In the genomic region with DNA sequence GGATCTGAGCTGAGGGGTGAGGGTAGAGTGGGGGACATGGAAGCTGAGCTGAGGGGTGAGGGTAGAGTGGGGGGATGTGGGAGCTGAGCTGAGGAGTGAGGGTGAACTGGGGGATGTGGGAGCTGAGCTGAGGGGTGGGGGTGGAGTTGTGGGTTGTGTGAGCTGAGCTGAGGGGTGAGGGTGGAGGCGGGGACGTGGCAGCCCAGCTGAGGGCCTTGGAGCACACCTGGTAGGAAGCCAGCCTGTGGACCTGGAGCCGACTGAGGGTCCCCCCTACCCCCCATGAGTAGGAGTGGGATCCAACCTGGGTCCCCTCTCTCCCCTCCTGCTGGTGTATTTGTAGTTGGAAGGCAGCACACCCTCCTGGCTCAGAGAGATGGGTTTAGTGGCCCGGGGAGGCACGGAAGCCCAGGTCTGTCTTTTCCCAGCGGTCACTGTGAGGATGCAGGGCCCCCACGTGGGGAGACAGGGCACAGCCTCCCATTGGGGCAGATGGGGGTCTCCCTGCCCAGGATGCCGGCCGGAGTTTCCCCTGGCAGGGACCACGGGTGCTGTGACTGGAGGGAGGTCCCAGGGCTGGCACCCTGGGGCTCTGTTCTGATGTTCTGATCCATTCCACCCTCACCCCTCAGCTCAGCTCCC, we compare ENCODE assay signal across 25 cellular contexts. TPM values are rescaled to one million over a fixed set of nuclear protein-coding genes. Genes with fewer than 3 reads are reported as not detected.
DNase-seq lines count a peak whose midpoint lies in the region; ATAC-seq, FAIRE-seq and TF ChIP-seq lines count a peak whose summit lies in the region.
"Had no signal": no experiment of that assay in that cellular context is flagged by ENCODE, and none has a peak within 500 bp of the region (broad histone marks: within the 10 kb centered on the region; RNA-seq: fewer than 3 reads in every experiment).

No MANE protein-coding gene starts in this region.

- H3K9ac ChIP-seq in K562 (ENCODE audit: insufficient read depth in 1 of 2, low read depth in 2 of 2, low read length in 2 of 2) (0 out of 4 replicates have a peak overlapping the region, but pooled peaks of 1 of the 2 experiments have one; percentile 65), kidney (ENCODE audit: low read length in 2 of 2) (no peak overlapping the region)

- H3K27ac ChIP-seq in K562 (ENCODE audit: extremely low read depth, low read depth, low read length) (no peak overlapping the region), kidney (ENCODE audit: low read depth in 2 of 2, low read length in 2 of 2) (no peak overlapping the region), sigmoid colon (no peak overlapping the region)
- H3K27ac ChIP-seq: pancreas, SJCRH30, thoracic aorta had no signal

- no peaks in the 10 kb centered on the region for H3K36me3 ChIP-seq in K562 (ENCODE audit: control insufficient read depth, insufficient read depth, low read length)
- H3K36me3 ChIP-seq in kidney (ENCODE audit: control insufficient read depth in 1 of 2, insufficient read depth in 2 of 2, low read length in 2 of 2), result no peaks in the 10 kb centered on the region
- no peaks in the 10 kb centered on the region for H3K36me3 ChIP-seq in sigmoid colon
- H3K36me3 ChIP-seq: pancreas, SJCRH30, thoracic aorta had no signal

- ATAC-seq in K562, result peak; percentile 19; the same call in 1 of the 3 replicates
- no peak for ATAC-seq in activated CD8-positive, alpha-beta T cell treated with anti-CD3 and anti-CD28 coated beads, Interleukin-2, amount 10 ng/mL, durations not matched to agents 7 days and 5 days
- ATAC-seq in GM18520 (IDR thresholded peaks at IDR 0.05; ENCODE audit: unreplicated experiment), result no peak
- ATAC-seq: activated naive CD8-positive, alpha-beta T cell treated with anti-CD3 and anti-CD28 coated beads, Interleukin-2, amount 50 U/mL, for 24 hours; pancreas had no signal

- WGBS in K562 (ENCODE audit: insufficient coverage, low coverage, missing lambda C conversion rate), result 68% methylated on average over 4 of the region's 10 CpGs
- 73 to 80% methylated on average over 10 of the region's 10 CpGs for WGBS in sigmoid colon, 2 donors

- H3K36me3 Mint-ChIP-seq in activated CD8-positive, alpha-beta T cell treated with anti-CD3 and anti-CD28 coated beads, Interleukin-2, amount 10 ng/mL, durations not matched to agents 7 days and 5 days (ENCODE audit: low read depth), result peaks cover 3% of the 10 kb centered on the region
- H3K36me3 Mint-ChIP-seq: natural killer cell had no signal

- H3K4me1 ChIP-seq in K562 (replicated peaks in 1 of 2; ENCODE audit: control insufficient read depth in 2 of 2, insufficient read depth in 2 of 2, low read length in 2 of 2), result peaks cover 23 to 66% of the 10 kb centered on the region in 2 experiments
- H3K4me1 ChIP-seq in kidney (ENCODE audit: control insufficient read depth in 1 of 2, insufficient read depth in 1 of 2, low read depth in 1 of 2, low read length in 2 of 2), result no peaks in the 10 kb centered on the region
- H3K4me1 ChIP-seq in sigmoid colon, result no peaks in the 10 kb centered on the region
- H3K4me1 ChIP-seq: pancreas had no signal

- TF ChIP-seq EP300 in K562 (IDR thresholded peaks at IDR 0.05; ENCODE audit: low read length), result no peak
- no peak for TF ChIP-seq EP300 in sigmoid colon (IDR thresholded peaks at IDR 0.05)

- TF ChIP-seq POLR2A in K562 (conservative IDR thresholded peaks at IDR 0.05) (no peak), sigmoid colon (IDR thresholded peaks at IDR 0.05) (no peak)

- peaks cover 4% of the 10 kb centered on the region for H3K9me1 ChIP-seq in K562 (ENCODE audit: control insufficient read depth, insufficient read depth, low read length)

- H4K20me1 ChIP-seq in K562 (replicated peaks; ENCODE audit: control insufficient read depth, insufficient read depth, low read length), result peaks cover 31% of the 10 kb centered on the region

- H3K4me3 ChIP-seq in K562, result no peak overlapping the region
- no peak overlapping the region for H3K4me3 ChIP-seq in kidney (ENCODE audit: low read length in 2 of 2)
- H3K4me3 ChIP-seq in sigmoid colon, result no peak overlapping the region
- H3K4me3 ChIP-seq: pancreas, SJCRH30, thoracic aorta had no signal

- DNase-seq in activated CD8-positive, alpha-beta memory T cell treated with anti-CD3 and anti-CD28 coated beads, Interleukin-2, amount 50 U/mL, for 4 hours, result peak; percentile 18
- no peak for DNase-seq in activated CD8-positive, alpha-beta memory T cell treated with anti-CD3 and anti-CD28 coated beads for 24 hours
- peak in 3 of 4 experiments; percentile 46 to 50 (median 50) for DNase-seq in K562 (ENCODE audit: extremely low read depth in 1 of 4, low spot score in 3 of 4)
- peak; percentile 49 for DNase-seq in kidney
- peak; percentile 48 for DNase-seq in sigmoid colon
- no peak for DNase-seq in activated CD8-positive, alpha-beta T cell treated with anti-CD3 and anti-CD28 coated beads, Interleukin-2, amount 10 ng/mL, durations not matched to agents 7 days and 5 days
- no peak for DNase-seq in putamen (ENCODE audit: low spot score)
- DNase-seq: 8988T; activated CD4-positive, alpha-beta T cell treated with anti-CD3 and anti-CD28 coated beads, Interleukin-2, amount 50 U/mL, for 48 hours; activated gamma-delta T cell; activated naive CD8-positive, alpha-beta T cell treated with anti-CD3 and anti-CD28 coated beads, Interleukin-2, amount 50 U/mL, for 24 hours; CD4-positive, CD25-positive, alpha-beta regulatory T cell; GOT3; midbrain; natural killer cell; NCI-H1048; NCI-H1694; SJCRH30; stimulated activated CD4-positive, alpha-beta T cell treated with anti-CD3 and anti-CD28 coated beads, Interleukin-15, amount 100 ng/mL, for 24 hours; stimulated activated naive CD4-positive, alpha-beta T cell treated with Interleukin-2 at 50 U/mL for 16 hours had no signal

- no peaks in the 10 kb centered on the region; the same call in 2 of the 3 replicates for H3K79me2 ChIP-seq in K562 (ENCODE audit: control insufficient read depth, insufficient read depth, low read length)

- FAIRE-seq in K562 (lab: Jason Lieb, UNC), result no peak
- no peak for FAIRE-seq in kidney (lab: Jason Lieb, UNC)
- FAIRE-seq: endothelial cell of umbilical vein, pancreas had no signal

- TF ChIP-seq CTCF in K562 (IDR thresholded peaks at IDR 0.05 in 2 of 3, conservative IDR thresholded peaks at IDR 0.05 in 1 of 3; ENCODE audit: insufficient read depth in 2 of 3, low read depth in 1 of 3, low read length in 3 of 3) (peak in 2 of 3 experiments; percentile 37 to 44; a peak in 4 of 6 replicates), kidney (IDR thresholded peaks at IDR 0.05; ENCODE audit: borderline replicate concordance, extremely low read depth, insufficient read depth) (no peak), sigmoid colon (IDR thresholded peaks at IDR 0.05) (no peak)

- POLR2A ChIA-PET in K562 (lab: Yijun Ruan, JAX), result interaction anchor here (0.6 to 2.1 kb wide), 3 partner anchors 12 to 57 kb away, joined by 3 to 7 read pairs (median 3); no protein-coding TSS in a partner anchor
- POLR2A ChIA-PET in activated CD8-positive, alpha-beta T cell treated with anti-CD3 and anti-CD28 coated beads, Interleukin-2, amount 10 ng/mL, durations not matched to agents 7 days and 5 days (lab: Charles Lee), result interaction anchor here (1.0 kb wide), 1 partner anchor 22 kb away, joined by 3 read pairs; no protein-coding TSS in a partner anchor

- no peaks in the 10 kb centered on the region for H3K27me3 ChIP-seq in K562 (ENCODE audit: control insufficient read depth in 2 of 2, insufficient read depth in 2 of 2, low read length in 2 of 2)
- H3K27me3 ChIP-seq in sigmoid colon, result no peaks in the 10 kb centered on the region
- H3K27me3 ChIP-seq: pancreas, SJCRH30 had no signal

- BruUV-seq in K562 (replicated peaks; lab: Mats Ljungman, UMichigan), result no TSS peak

- no peaks in the 10 kb centered on the region for H3K9me3 Mint-ChIP-seq in activated CD8-positive, alpha-beta T cell treated with anti-CD3 and anti-CD28 coated beads, Interleukin-2, amount 10 ng/mL, durations not matched to agents 7 days and 5 days (ENCODE audit: insufficient read depth)
- H3K9me3 Mint-ChIP-seq: activated naive CD8-positive, alpha-beta T cell treated with anti-CD3 and anti-CD28 coated beads, Interleukin-2, amount 50 U/mL, for 24 hours; CD4-positive, CD25-positive, alpha-beta regulatory T cell; central memory CD8-positive, alpha-beta T cell; natural killer cell had no signal

- CTCF ChIA-PET in K562 (lab: Yijun Ruan, JAX; ENCODE audit: low intra/inter-chr PET ratio), result no interaction called here
- CTCF ChIA-PET in activated CD8-positive, alpha-beta T cell treated with anti-CD3 and anti-CD28 coated beads, Interleukin-2, amount 10 ng/mL, durations not matched to agents 7 days and 5 days (lab: Charles Lee), result no interaction called here

- no peak overlapping the region for H3K27ac Mint-ChIP-seq in activated CD8-positive, alpha-beta T cell treated with anti-CD3 and anti-CD28 coated beads, Interleukin-2, amount 10 ng/mL, durations not matched to agents 7 days and 5 days
- H3K27ac Mint-ChIP-seq: activated naive CD8-positive, alpha-beta T cell treated with anti-CD3 and anti-CD28 coated beads, Interleukin-2, amount 50 U/mL, for 24 hours; CD4-positive, CD25-positive, alpha-beta regulatory T cell had no signal

- TF ChIP-seq RAD21 in K562 (CRISPR knock-in tag; conservative IDR thresholded peaks at IDR 0.05 in 1 of 2, IDR thresholded peaks at IDR 0.05 in 1 of 2), result peak in 1 of 2 experiments; percentile 40; a peak in 2 of 4 replicates

- in situ Hi-C loops in K562 (cut with MboI), result no loop called here

- H3K4me1 Mint-ChIP-seq in activated CD8-positive, alpha-beta T cell treated with anti-CD3 and anti-CD28 coated beads, Interleukin-2, amount 10 ng/mL, durations not matched to agents 7 days and 5 days (ENCODE audit: low read depth), result peaks cover 28% of the 10 kb centered on the region

- H2AFZ ChIP-seq in K562 (ENCODE audit: low read depth, low read length), result no peak overlapping the region

- H3K4me3 Mint-ChIP-seq in activated CD8-positive, alpha-beta T cell treated with anti-CD3 and anti-CD28 coated beads, Interleukin-2, amount 10 ng/mL, durations not matched to agents 7 days and 5 days, result no peak overlapping the region
- H3K4me3 Mint-ChIP-seq: activated naive CD8-positive, alpha-beta T cell treated with anti-CD3 and anti-CD28 coated beads, Interleukin-2, amount 50 U/mL, for 24 hours; CD4-positive, CD25-positive, alpha-beta regulatory T cell; central memory CD8-positive, alpha-beta T cell; natural killer cell had no signal

- H3K27me3 Mint-ChIP-seq in activated CD8-positive, alpha-beta T cell treated with anti-CD3 and anti-CD28 coated beads, Interleukin-2, amount 10 ng/mL, durations not matched to agents 7 days and 5 days (ENCODE audit: low read depth), result no peaks in the 10 kb centered on the region
- H3K27me3 Mint-ChIP-seq: activated naive CD8-positive, alpha-beta T cell treated with anti-CD3 and anti-CD28 coated beads, Interleukin-2, amount 50 U/mL, for 24 hours; CD4-positive, CD25-positive, alpha-beta regulatory T cell; central memory CD8-positive, alpha-beta T cell had no signal

- H3K9me3 ChIP-seq in K562 (replicated peaks; ENCODE audit: control insufficient read depth, insufficient read depth, low read depth, low read length) (no peaks in the 10 kb centered on the region), kidney (ENCODE audit: control insufficient read depth in 1 of 2, low read length in 2 of 2) (no peaks in the 10 kb centered on the region), sigmoid colon (no peaks in the 10 kb centered on the region)
- H3K9me3 ChIP-seq: pancreas, SJCRH30, thoracic aorta had no signal

- intact Hi-C loops in K562 (cut with micrococcal nuclease), result no loop called here
- intact Hi-C loops in kidney (cut with DNase I), result no loop called here
- intact Hi-C loops in sigmoid colon (cut with DNase I), result no loop called here

- H3K4me2 ChIP-seq in K562 (ENCODE audit: insufficient read depth, low read length), result no peak overlapping the region

RNA-seq across cellular contexts. Expression of a gene that starts 13.2 kb away (rescaled TPM):
- total RNA-seq in K562 (2011; cell fraction: chromatin; rRNA removed; ENCODE audit: low replicate concordance), result 82.6 and 164 TPM in 2 replicates
- 73.7 and 83.2 TPM in 2 replicates for total RNA-seq in K562 (2011; cell fraction: nucleolus; rRNA removed)
- total RNA-seq in K562 (2011; cell fraction: nucleoplasm; rRNA removed), result 59.2 and 65.8 TPM in 2 replicates
- total RNA-seq in K562 (2014; rRNA removed), result 10.5 and 11.0 TPM in 2 replicates
- total RNA-seq in K562 (2014; rRNA removed; fragmentation: Illumina TruSeq; extraction: Trizol), result 3.3 and 4.8 TPM in 2 replicates
- 6.2 and 6.9 TPM in 2 replicates for total RNA-seq in K562 (2015; rRNA removed; fragmentation: Illumina TruSeq; extraction: Trizol)
- total RNA-seq in K562 (2021), result 23.3 and 26.2 TPM in 2 replicates
- 6.7 and 9.8 TPM in 2 replicates for polyA plus RNA-seq in K562 (2011; rRNA removed)
- polyA plus RNA-seq in K562 (2011; cell fraction: cytosol; rRNA removed), result 4.6 and 7.6 TPM in 2 replicates
- 71.9 and 106 TPM in 2 replicates for polyA plus RNA-seq in K562 (2011; cell fraction: nucleus; rRNA removed)
- polyA plus RNA-seq in K562 (2012), result 12.4 and 19.3 TPM in 2 replicates
- 9.6 and 10.4 TPM in 2 replicates for polyA plus RNA-seq in K562 (2014; fragmentation: Illumina TruSeq; extraction: Trizol)
- polyA plus RNA-seq in K562 (2014; fragmentation: Nextera tagmentation; extraction: Ambion mirVana), result under 1 TPM; 0.52 to 0.77 TPM
- 13.9 and 15.3 TPM in 2 replicates for polyA plus RNA-seq in K562 (2014; rRNA removed)
- polyA minus RNA-seq in K562 (2011; rRNA and poly(A)+ RNA removed), result 7.0 and 7.9 TPM in 2 replicates
- polyA minus RNA-seq in K562 (2011; cell fraction: cytosol; rRNA and poly(A)+ RNA removed), result 10.7 and 12.6 TPM in 2 replicates
- polyA minus RNA-seq in K562 (2011; cell fraction: nucleus; rRNA and poly(A)+ RNA removed), result 31.6 and 34.4 TPM in 2 replicates
- 16.1 TPM for total RNA-seq in kidney
- 2.9 TPM for polyA plus RNA-seq in kidney (ENCODE audit: insufficient read depth, low read depth, low replicate concordance)
- 10 to 100 TPM in 2 of 4 donors, 1 to 10 TPM in 2; 4.9 to 12.2 (median 8.8) TPM for total RNA-seq in sigmoid colon
- 1 to 10 TPM in 2 of 3 donors, under 1 TPM in 1; 0.60 to 6.3 (median 1.2) TPM for polyA plus RNA-seq in sigmoid colon
- 10 to 100 TPM; 15.6 to 17.2 TPM for total RNA-seq in activated CD8-positive, alpha-beta T cell treated with anti-CD3 and anti-CD28 coated beads, Interleukin-2, amount 10 ng/mL, durations not matched to agents 7 days and 5 days

RNA-seq across cellular contexts. Expression of a gene that starts 40.3 kb away (rescaled TPM):
- 23.9 and 48.7 TPM in 2 replicates for total RNA-seq in K562 (2011; cell fraction: chromatin; rRNA removed; ENCODE audit: low replicate concordance)
- total RNA-seq in K562 (2011; cell fraction: nucleolus; rRNA removed), result 31.2 and 38.0 TPM in 2 replicates
- total RNA-seq in K562 (2011; cell fraction: nucleoplasm; rRNA removed), result 23.7 and 24.4 TPM in 2 replicates
- total RNA-seq in K562 (2014; rRNA removed), result 4.0 and 11.1 TPM in 2 replicates
- total RNA-seq in K562 (2014; rRNA removed; fragmentation: Illumina TruSeq; extraction: Trizol), result 7.1 and 7.2 TPM in 2 replicates
- total RNA-seq in K562 (2015; rRNA removed; fragmentation: Illumina TruSeq; extraction: Trizol), result 6.1 and 6.4 TPM in 2 replicates
- total RNA-seq in K562 (2021), result 14.7 and 15.8 TPM in 2 replicates
- 5.8 and 7.4 TPM in 2 replicates for polyA plus RNA-seq in K562 (2011; rRNA removed)
- 3.5 and 7.3 TPM in 2 replicates for polyA plus RNA-seq in K562 (2011; cell fraction: cytosol; rRNA removed)
- polyA plus RNA-seq in K562 (2011; cell fraction: nucleus; rRNA removed), result 19.8 and 26.0 TPM in 2 replicates
- polyA plus RNA-seq in K562 (2012), result 11.8 and 15.5 TPM in 2 replicates
- 8.1 and 8.2 TPM in 2 replicates for polyA plus RNA-seq in K562 (2014; fragmentation: Illumina TruSeq; extraction: Trizol)
- 1 to 10 TPM; 1.8 to 2.4 TPM for polyA plus RNA-seq in K562 (2014; fragmentation: Nextera tagmentation; extraction: Ambion mirVana)
- 8.3 and 10.8 TPM in 2 replicates for polyA plus RNA-seq in K562 (2014; rRNA removed)
- 2.0 and 5.5 TPM in 2 replicates for polyA minus RNA-seq in K562 (2011; rRNA and poly(A)+ RNA removed)
- polyA minus RNA-seq in K562 (2011; cell fraction: cytosol; rRNA and poly(A)+ RNA removed), result 3.7 and 4.5 TPM in 2 replicates
- 13.6 and 16.0 TPM in 2 replicates for polyA minus RNA-seq in K562 (2011; cell fraction: nucleus; rRNA and poly(A)+ RNA removed)
- 28.1 TPM for total RNA-seq in kidney
- polyA plus RNA-seq in kidney (ENCODE audit: insufficient read depth, low read depth, low replicate concordance), result 19.6 TPM
- total RNA-seq in sigmoid colon, result 1 to 10 TPM; 6.8 to 9.0 (median 7.7) TPM
- polyA plus RNA-seq in sigmoid colon, result 10 to 100 TPM in 1 of 3 donors, 1 to 10 TPM in 2; 3.0 to 23.5 (median 4.9) TPM
- 100 to 1,000 TPM; 343 to 360 TPM for total RNA-seq in activated CD8-positive, alpha-beta T cell treated with anti-CD3 and anti-CD28 coated beads, Interleukin-2, amount 10 ng/mL, durations not matched to agents 7 days and 5 days

Comparison
In these comparisons a context has a peak if more than half of its experiments do, and no peak if none do; other contexts are left out.
1. DNase-seq: peak in activated CD8-positive, alpha-beta memory T cell treated with anti-CD3 and anti-CD28 coated beads, Interleukin-2, amount 50 U/mL, for 4 hours (single experiment), K562 (3 of 4), kidney (single experiment) and sigmoid colon (single experiment); none in activated CD8-positive, alpha-beta memory T cell treated with anti-CD3 and anti-CD28 coated beads for 24 hours (single experiment), activated CD8-positive, alpha-beta T cell treated with anti-CD3 and anti-CD28 coated beads, Interleukin-2, amount 10 ng/mL, durations not matched to agents 7 days and 5 days (single experiment) and putamen (single experiment).
2. CTCF ChIP-seq: peak in K562 (2 of 3); none in kidney (single experiment) and sigmoid colon (0 of 4).
3. RNA of a gene that starts 40.3 kb away (total RNA-seq): 343 to 360 TPM in activated CD8-positive, alpha-beta T cell treated with anti-CD3 and anti-CD28 coated beads, Interleukin-2, amount 10 ng/mL, durations not matched to agents 7 days and 5 days; 28.1 TPM in kidney (single experiment), 6.8 to 9.0 TPM in sigmoid colon and 4.0 to 48.7 TPM in K562; every median in the first group is over 4 times any median in the second.